ENCODE assay signal across 26 cellular contexts in the genomic region with DNA sequence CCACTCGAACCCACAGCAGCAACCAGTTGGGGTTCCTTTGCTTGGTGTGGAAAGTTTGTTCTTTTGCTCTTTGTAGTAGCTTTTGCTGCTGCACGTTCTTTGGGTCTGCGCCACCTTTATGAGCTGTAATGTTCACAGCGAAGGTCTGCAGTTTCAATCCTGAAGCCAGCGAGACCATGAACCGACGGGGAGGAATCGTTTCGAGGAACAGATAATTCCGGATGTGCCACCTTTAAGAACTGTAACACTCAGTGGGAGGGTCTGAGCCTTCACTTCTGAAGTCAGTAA. TPM values are rescaled to one million over a fixed set of nuclear protein-coding genes. Genes with fewer than 3 reads are reported as not detected.
DNase-seq lines count a peak whose midpoint lies in the region; TF ChIP-seq lines count a peak whose summit lies in the region.
"Had no signal": no experiment of that assay in that cellular context is flagged by ENCODE, and none has a peak within 500 bp of the region (broad histone marks: within the 10 kb centered on the region; RNA-seq: fewer than 3 reads in every experiment).

No MANE protein-coding gene starts in this region.

- TF ChIP-seq CTCF in ascending aorta (IDR thresholded peaks at IDR 0.05) (no peak), esophagus muscularis mucosa (IDR thresholded peaks at IDR 0.05) (no peak), tibial nerve (IDR thresholded peaks at IDR 0.05) (no peak), testis (IDR thresholded peaks at IDR 0.05) (no peak)

- H3K27me3 ChIP-seq in ascending aorta (no peaks in the 10 kb centered on the region), esophagus muscularis mucosa (no peaks in the 10 kb centered on the region), rectal smooth muscle tissue (ENCODE audit: control insufficient read depth, insufficient read depth, low read length) (no peaks in the 10 kb centered on the region), tibial nerve (no peaks in the 10 kb centered on the region), testis (no peaks in the 10 kb centered on the region), Karpas-422 (ENCODE audit: low read length) (no peaks in the 10 kb centered on the region)
- H3K27me3 ChIP-seq: vagina had no signal

- no peak overlapping the region for H2AFZ ChIP-seq in Karpas-422 (ENCODE audit: low read length)

- intact Hi-C loops in ascending aorta (cut with DNase I) (no loop called here), esophagus muscularis mucosa (cut with DNase I) (no loop called here), testis (cut with DNase I; ENCODE audit: low total_unique reads) (no loop called here)

- H3K4me2 ChIP-seq in Karpas-422 (ENCODE audit: low read depth, low read length, poor library complexity, severe bottlenecking): no peak overlapping the region
- H3K4me2 ChIP-seq: SK-N-SH had no signal

- H3K4me1 ChIP-seq in ascending aorta (peaks cover 41 to 60% of the 10 kb centered on the region in 2 donors), esophagus muscularis mucosa (peaks cover 96 to 100% (median 100%) of the 10 kb centered on the region in 4 donors), rectal smooth muscle tissue (ENCODE audit: control insufficient read depth, insufficient read depth, low read length) (peaks cover 80% of the 10 kb centered on the region), tibial nerve (peaks cover 0 to 94% (median 49%) of the 10 kb centered on the region in 4 donors), testis (peaks cover 28% of the 10 kb centered on the region), Karpas-422 (ENCODE audit: low read length) (no peaks in the 10 kb centered on the region)
- H3K4me1 ChIP-seq: HAP-1 had no signal

- no peak overlapping the region for H3K4me3 ChIP-seq in ascending aorta
- H3K4me3 ChIP-seq in esophagus muscularis mucosa: no peak overlapping the region
- no peak overlapping the region for H3K4me3 ChIP-seq in rectal smooth muscle tissue (ENCODE audit: low read length)
- H3K4me3 ChIP-seq in tibial nerve: no peak overlapping the region
- no peak overlapping the region for H3K4me3 ChIP-seq in testis
- no peak overlapping the region for H3K4me3 ChIP-seq in Karpas-422 (ENCODE audit: low read length)
- H3K4me3 ChIP-seq: HAP-1, vagina had no signal

- no peak for DNase-seq in ascending aorta (ENCODE audit: low spot score in 2 of 2)
- DNase-seq in esophagus muscularis mucosa (ENCODE audit: extremely low spot score): no peak
- DNase-seq in tibial nerve (ENCODE audit: low spot score in 2 of 2): no peak
- DNase-seq in testis: no peak
- DNase-seq in G401 (ENCODE audit: low spot score): no peak
- no peak for DNase-seq in Karpas-422
- DNase-seq: activated CD4-positive, alpha-beta T cell treated with anti-CD3 and anti-CD28 coated beads, Interleukin-2, amount 10 ng/mL, durations not matched to agents 24 days and 14 days; activated naive CD4-positive, alpha-beta T cell; activated T-cell treated with anti-CD3 and anti-CD28 coated beads, Interleukin-2, amount 50 U/mL, for 48 hours; CD4-positive, alpha-beta T cell; EL; mesenchymal stem cell; NCI-H1048; NCI-H187 treated with DMSO at 0.1 percent for 48 hours; NCI-H526 treated with DMSO at 0.1 percent for 48 hours; SK-N-SH; stimulated activated CD4-positive, alpha-beta T cell treated with anti-CD3 and anti-CD28 coated beads, Interleukin-4, amount 100 ng/mL, for 1 hour had no signal

- H3K9ac ChIP-seq in rectal smooth muscle tissue (ENCODE audit: low read length) (no peak overlapping the region), Karpas-422 (ENCODE audit: low read length) (no peak overlapping the region)
- H3K9ac ChIP-seq: SK-N-SH had no signal

- H4K20me1 ChIP-seq in Karpas-422 (ENCODE audit: insufficient read depth, low read depth, low read length): no peaks in the 10 kb centered on the region

- in situ Hi-C loops in G401 (cut with HindIII; ENCODE audit: low sequenced_read_pairs): no loop called here

- H3K79me2 ChIP-seq in Karpas-422 (ENCODE audit: low read length): no peaks in the 10 kb centered on the region

- H3K9me2 ChIP-seq in Karpas-422 (replicated peaks; ENCODE audit: insufficient read depth, low read length): no peaks in the 10 kb centered on the region
- H3K9me2 ChIP-seq: SK-N-SH had no signal

- TF ChIP-seq POLR2A in esophagus muscularis mucosa (IDR thresholded peaks at IDR 0.05; ENCODE audit: low read depth): no peak
- no peak for TF ChIP-seq POLR2A in tibial nerve (IDR thresholded peaks at IDR 0.05)
- no peak for TF ChIP-seq POLR2A in testis (IDR thresholded peaks at IDR 0.05)

- no peaks in the 10 kb centered on the region for H3K9me3 ChIP-seq in ascending aorta
- H3K9me3 ChIP-seq in esophagus muscularis mucosa: no peaks in the 10 kb centered on the region
- no peaks in the 10 kb centered on the region for H3K9me3 ChIP-seq in tibial nerve
- H3K9me3 ChIP-seq in testis: no peaks in the 10 kb centered on the region
- no peaks in the 10 kb centered on the region for H3K9me3 ChIP-seq in Karpas-422 (ENCODE audit: low read length)
- H3K9me3 ChIP-seq: HAP-1, neutrophil, SK-N-SH, vagina had no signal

- TF ChIP-seq EP300 in esophagus muscularis mucosa (IDR thresholded peaks at IDR 0.05): no peak
- no peak for TF ChIP-seq EP300 in tibial nerve (IDR thresholded peaks at IDR 0.05)

- H3K27ac ChIP-seq in ascending aorta (peak overlapping the region; percentile 73 to 82), esophagus muscularis mucosa (replicated peaks in 1 of 4) (peak overlapping the region; percentile 88 to 93 (median 92)), rectal smooth muscle tissue (ENCODE audit: low read depth, low read length) (peak overlapping the region; percentile 99), tibial nerve (peak overlapping the region; percentile 55 to 92 (median 86)), testis (peak overlapping the region in 1 of 2 donors; percentile 25), Karpas-422 (ENCODE audit: low read length) (no peak overlapping the region)
- H3K27ac ChIP-seq: neutrophil had no signal

- 82% methylated on average over 10 of the region's 10 CpGs for WGBS in esophagus muscularis mucosa
- WGBS in tibial nerve, 2 donors: 87 to 94% methylated on average over 10 of the region's 10 CpGs
- 82 to 89% methylated on average over 10 of the region's 10 CpGs for WGBS in testis, 2 donors

- H3K36me3 ChIP-seq in ascending aorta: peaks cover 18 to 28% of the 10 kb centered on the region in 2 donors
- H3K36me3 ChIP-seq in esophagus muscularis mucosa: peaks cover 0 to 41% (median 20%) of the 10 kb centered on the region in 4 donors
- H3K36me3 ChIP-seq in rectal smooth muscle tissue (ENCODE audit: control insufficient read depth, insufficient read depth, low read length): peaks cover 5% of the 10 kb centered on the region
- peaks cover 0 to 16% (median 0%) of the 10 kb centered on the region in 3 donors for H3K36me3 ChIP-seq in tibial nerve
- no peaks in the 10 kb centered on the region for H3K36me3 ChIP-seq in testis (ENCODE audit: low read depth, missing control alignments)
- H3K36me3 ChIP-seq in Karpas-422 (ENCODE audit: insufficient read depth, low read length): no peaks in the 10 kb centered on the region
- H3K36me3 ChIP-seq: HAP-1, neutrophil, vagina had no signal

RNA-seq across cellular contexts. Expression of gene GPR17, which starts 14.3 kb away (rescaled TPM):
- total RNA-seq in ascending aorta (not detected), esophagus muscularis mucosa (under 1 TPM in 1 of 4 donors, not detected in 3; 0.40 TPM), tibial nerve (1 to 10 TPM; 1.1 to 1.6 (median 1.2) TPM), testis (under 1 TPM in 1 of 2 donors, not detected in 1; 0.25 TPM)
- 0.29 TPM for polyA plus RNA-seq in testis (ENCODE audit: insufficient read depth, low read depth, low replicate concordance)
- total RNA-seq in G401 (2014; rRNA removed; shearing (Covaris generic)): not detected in 2 replicates
- total RNA-seq in Karpas-422 (2014; rRNA removed; shearing (Covaris generic); ENCODE audit: low replicate concordance): not detected in 2 replicates
- total RNA-seq: activated CD4-positive, alpha-beta T cell treated with anti-CD3 and anti-CD28 coated beads, Interleukin-2, amount 10 ng/mL, durations not matched to agents 24 days and 14 days; bronchial epithelial cell; CD4-positive, alpha-beta T cell; fibroblast of lung; glomerular endothelial cell; LHCN-M2; vagina had no signal
- polyA plus RNA-seq: fibroblast of lung, keratinocyte had no signal

RNA-seq across cellular contexts. Expression of gene LIMS2, which starts 15.1 kb away (rescaled TPM):
- 169 TPM for total RNA-seq in ascending aorta
- 100 to 1,000 TPM in 3 of 4 donors, 10 to 100 TPM in 1; 99.2 to 342 (median 175) TPM for total RNA-seq in esophagus muscularis mucosa
- 100 to 1,000 TPM in 2 of 4 donors, 10 to 100 TPM in 2; 86.1 to 111 (median 98.1) TPM for total RNA-seq in tibial nerve
- total RNA-seq in testis: 10 to 100 TPM; 19.0 to 19.3 TPM
- 23.6 TPM for polyA plus RNA-seq in testis (ENCODE audit: insufficient read depth, low read depth, low replicate concordance)
- 1.8 and 5.8 TPM in 2 replicates for total RNA-seq in G401 (2014; rRNA removed; shearing (Covaris generic))
- 0.32 and 0.56 TPM in 2 replicates for total RNA-seq in Karpas-422 (2014; rRNA removed; shearing (Covaris generic); ENCODE audit: low replicate concordance)
- polyA plus RNA-seq: keratinocyte had no signal

RNA-seq across cellular contexts. Expression of gene SFT2D3, which starts 41.1 kb away (rescaled TPM):
- 8.3 TPM for total RNA-seq in ascending aorta
- 10 to 100 TPM in 1 of 4 donors, 1 to 10 TPM in 3; 5.8 to 11.8 (median 9.4) TPM for total RNA-seq in esophagus muscularis mucosa
- total RNA-seq in tibial nerve: 10 to 100 TPM; 10.7 to 13.6 (median 12.4) TPM
- 10 to 100 TPM; 12.9 to 13.2 TPM for total RNA-seq in testis
- polyA plus RNA-seq in testis (ENCODE audit: insufficient read depth, low read depth, low replicate concordance): 7.4 TPM
- total RNA-seq in G401 (2014; rRNA removed; shearing (Covaris generic)): 11.7 and 13.0 TPM in 2 replicates
- total RNA-seq in Karpas-422 (2014; rRNA removed; shearing (Covaris generic); ENCODE audit: low replicate concordance): 3.2 and 4.0 TPM in 2 replicates
